Comparison of ENCODE assay signal across 20 cellular contexts in the genomic region with DNA sequence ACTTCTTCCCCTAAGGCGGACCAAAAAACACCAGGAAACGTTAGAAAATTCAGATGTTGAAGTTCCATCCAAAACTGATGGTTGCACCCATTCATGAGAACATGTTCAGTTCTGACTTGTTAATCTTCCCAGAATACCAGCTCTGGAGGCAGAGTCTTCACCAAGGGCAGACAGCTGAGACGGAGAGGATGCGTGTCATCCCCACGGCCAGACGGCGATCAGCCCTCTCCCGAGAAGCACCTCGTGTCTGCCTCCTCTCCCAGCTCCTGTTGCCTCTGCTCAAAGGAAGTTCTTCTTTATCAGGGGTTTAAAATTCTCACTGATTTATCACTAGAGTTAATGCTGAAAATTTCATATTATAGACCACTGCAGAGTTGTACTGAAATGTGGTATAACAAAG.
DNase-seq lines count a peak whose midpoint lies in the region; ATAC-seq and TF ChIP-seq lines count a peak whose summit lies in the region.
"Had no signal": no experiment of that assay in that cellular context is flagged by ENCODE, and none has a peak within 500 bp of the region (broad histone marks: within the 10 kb centered on the region; RNA-seq: fewer than 3 reads in every experiment).

No MANE protein-coding gene starts in this region.

- H4K8ac ChIP-seq in trophoblast cell (ENCODE audit: low read depth, low read length): peak overlapping the region; percentile 25

- no peak overlapping the region for H3K4me2 ChIP-seq in trophoblast cell (ENCODE audit: low read length)
- H3K4me2 ChIP-seq: GM23338 had no signal

- peak overlapping the region; percentile 85 for H2BK12ac ChIP-seq in trophoblast cell (ENCODE audit: low read length)

- peak overlapping the region; percentile 46 for H2BK5ac ChIP-seq in trophoblast cell (ENCODE audit: low read depth, low read length, poor library complexity)

- H3K4me3 ChIP-seq in ACC112 (ENCODE audit: low read depth, low read length) (no peak overlapping the region), trophoblast cell (ENCODE audit: low read depth, low read length) (no peak overlapping the region)
- H3K4me3 ChIP-seq: GM12878, GM23338, K562 had no signal

- H3K79me1 ChIP-seq in trophoblast cell (ENCODE audit: low read length): peaks cover 11% of the 10 kb centered on the region

- H3K36me3 ChIP-seq in ACC112 (ENCODE audit: insufficient read depth, low read length) (peaks cover 21% of the 10 kb centered on the region), trophoblast cell (ENCODE audit: control insufficient read depth in 1 of 2, insufficient read depth in 2 of 2, low read length in 2 of 2) (peaks cover 2 to 12% of the 10 kb centered on the region in 2 experiments)

- H2AFZ ChIP-seq in ACC112 (ENCODE audit: low read length, unreplicated experiment): no peak overlapping the region
- no peak overlapping the region for H2AFZ ChIP-seq in trophoblast cell (ENCODE audit: insufficient read depth, low read length, poor library complexity)
- H2AFZ ChIP-seq: GM23338 had no signal

- peak overlapping the region; percentile 74 for H4K91ac ChIP-seq in trophoblast cell (ENCODE audit: low read depth, low read length)

- H3K9ac ChIP-seq in trophoblast cell (ENCODE audit: low read length): no peak overlapping the region

- H4K12ac ChIP-seq in trophoblast cell (ENCODE audit: low read depth, low read length): no peak overlapping the region

- H3K4me1 ChIP-seq in ACC112 (ENCODE audit: control insufficient read depth, insufficient read depth, low read length, unreplicated experiment) (peaks cover 7% of the 10 kb centered on the region), trophoblast cell (ENCODE audit: control insufficient read depth in 1 of 2, insufficient read depth in 2 of 2, low read length in 2 of 2) (peaks cover 10 to 19% of the 10 kb centered on the region in 2 experiments)

- no peaks in the 10 kb centered on the region for H3K27me3 ChIP-seq in ACC112 (ENCODE audit: insufficient read depth, low read length)
- no peaks in the 10 kb centered on the region for H3K27me3 ChIP-seq in trophoblast cell (ENCODE audit: insufficient read depth, low read length)

- no peak for ATAC-seq in GM18505 (IDR thresholded peaks at IDR 0.05; ENCODE audit: unreplicated experiment)
- ATAC-seq in GM19023 (IDR thresholded peaks at IDR 0.05; ENCODE audit: unreplicated experiment): no peak
- ATAC-seq: CD8-positive, alpha-beta T cell; GM12878; GM23338; HCT116; K562; PC-3 had no signal

- H3K4ac ChIP-seq in trophoblast cell (ENCODE audit: low read depth, low read length): no peak overlapping the region

- peak; percentile 67 for DNase-seq in amniotic epithelial cell (ENCODE audit: low read depth)
- DNase-seq in iris pigment epithelial cell (ENCODE audit: low read depth): peak; percentile 78
- no peak for DNase-seq in trophoblast cell
- no peak for DNase-seq in NCI-H1436 treated with DMSO at 0.1 percent for 48 hours (lab: John Stamatoyannopoulos, UW)
- DNase-seq in NCI-H1417 (lab: John Stamatoyannopoulos, UW): no peak
- DNase-seq: CD8-positive, alpha-beta T cell; NCI-H146; NCI-H2081; NCI-H510A; NCI-H774; PC-3 had no signal

- no peak overlapping the region for H3K18ac ChIP-seq in trophoblast cell (ENCODE audit: low read length)

- TF ChIP-seq POLR2A in GM18505 (IDR thresholded peaks at IDR 0.05; ENCODE audit: borderline replicate concordance, extremely low read depth, insufficient read depth, insufficient read length): no peak

- no peak overlapping the region for H2BK120ac ChIP-seq in trophoblast cell (ENCODE audit: insufficient read depth, low read length, poor library complexity)

- no peak overlapping the region for H3K14ac ChIP-seq in trophoblast cell (ENCODE audit: low read length)

- no peak overlapping the region for H3K23ac ChIP-seq in trophoblast cell (ENCODE audit: low read length)

- no peaks in the 10 kb centered on the region for H3K79me2 ChIP-seq in ACC112 (ENCODE audit: control insufficient read depth, insufficient read depth, low read length, unreplicated experiment)
- H3K79me2 ChIP-seq in trophoblast cell (ENCODE audit: control insufficient read depth, insufficient read depth, low read length, poor library complexity): no peaks in the 10 kb centered on the region

- H3K27ac ChIP-seq in ACC112 (ENCODE audit: low read depth, low read length) (peak overlapping the region; percentile 36; the same call in 1 of the 2 replicates), trophoblast cell (ENCODE audit: low read depth, low read length) (no peak overlapping the region)
- H3K27ac ChIP-seq: 22Rv1, RWPE1 had no signal

- H3K9me3 ChIP-seq in trophoblast cell (ENCODE audit: insufficient read depth, low read depth, low read length): no peaks in the 10 kb centered on the region

- no peak overlapping the region for H2AK5ac ChIP-seq in trophoblast cell (ENCODE audit: low read length)

- no CpG with 5 or more reads among the region's 9 CpGs for WGBS in trophoblast cell (ENCODE audit: extremely low coverage, insufficient coverage, insufficient read length)

Comparison
In these comparisons a context has a peak if more than half of its experiments do, and no peak if none do; other contexts are left out.
1. DNase-seq: peak in amniotic epithelial cell (single experiment) and iris pigment epithelial cell (single experiment); none in trophoblast cell (0 of 2), NCI-H1436 treated with DMSO at 0.1 percent for 48 hours (single experiment) and NCI-H1417 (0 of 3).